In genomic region chr9:124447297-124447661, GRCh38 we compare ENCODE assay signal across 15 cellular contexts. TPM values are rescaled to one million over a fixed set of nuclear protein-coding genes. Genes with fewer than 3 reads are reported as not detected.
"Had no signal": no experiment of that assay in that cellular context is flagged by ENCODE, and none has a peak within 500 bp of the region (broad histone marks: within the 10 kb centered on the region; RNA-seq: fewer than 3 reads in every experiment).

No MANE protein-coding gene starts in this region.

- H3K9me3 ChIP-seq: SJSA1 had no signal

- ATAC-seq: Panc1, SK-N-SH treated with all-trans-retinoic acid at 6 μM for 48 hours had no signal

- H3K36me3 ChIP-seq: brain microvascular endothelial cell, cardiac muscle cell, SJSA1 had no signal

- H3K4me1 ChIP-seq: SJSA1 had no signal

- H3K27ac ChIP-seq: brain microvascular endothelial cell, cardiac muscle cell, SJSA1 had no signal

- DNase-seq: activated B cell treated with CpG ODN at 0.5 μM for 24 hours; activated CD4-positive, alpha-beta T cell treated with anti-CD3 and anti-CD28 coated beads for 1 hour; activated CD8-positive, alpha-beta memory T cell treated with anti-CD3 and anti-CD28 coated beads for 24 hours; brain microvascular endothelial cell; NCI-H526 treated with DMSO at 0.1 percent for 48 hours had no signal

- H3K4me3 ChIP-seq: cardiac muscle cell, SJSA1 had no signal

RNA-seq across cellular contexts. Expression of gene ADGRD2, which starts 3.0 kb away (rescaled TPM):
- total RNA-seq: activated B cell treated with CpG ODN at 0.5 μM for 24 hours; activated CD4-positive, alpha-beta memory T cell treated with anti-CD3 and anti-CD28 coated beads for 36 hours; activated CD4-positive, alpha-beta T cell treated with anti-CD3 and anti-CD28 coated beads, Interleukin-2, amount 10 ng/mL, durations not matched to agents 7 days and 5 days; activated naive CD8-positive, alpha-beta T cell treated with anti-CD3 and anti-CD28 coated beads for 36 hours; activated T-helper 2 cell treated with anti-CD3 and anti-CD28 coated beads, Interferon-gamma antibody, Interleukin-2, Interleukin-4, amounts not matched to agents 10 μg/mL and 5 μg/mL and 100 μg/mL, durations not matched to agents 14 hours and 24 hours and 36 hours; cardiac muscle cell; Right ventricle myocardium superior; SJSA1 had no signal
- polyA plus RNA-seq: adipose tissue, cardiac muscle cell had no signal

RNA-seq across cellular contexts. Expression of gene NR5A1, which starts 59.9 kb away (rescaled TPM):
- total RNA-seq: activated B cell treated with CpG ODN at 0.5 μM for 24 hours; activated CD4-positive, alpha-beta memory T cell treated with anti-CD3 and anti-CD28 coated beads for 36 hours; activated CD4-positive, alpha-beta T cell treated with anti-CD3 and anti-CD28 coated beads, Interleukin-2, amount 10 ng/mL, durations not matched to agents 7 days and 5 days; activated naive CD8-positive, alpha-beta T cell treated with anti-CD3 and anti-CD28 coated beads for 36 hours; activated T-helper 2 cell treated with anti-CD3 and anti-CD28 coated beads, Interferon-gamma antibody, Interleukin-2, Interleukin-4, amounts not matched to agents 10 μg/mL and 5 μg/mL and 100 μg/mL, durations not matched to agents 14 hours and 24 hours and 36 hours; Right ventricle myocardium superior; SJSA1 had no signal
- polyA plus RNA-seq: cardiac muscle cell had no signal
